1 cellular context compared by ENCODE assay signal in genomic region chr13:27264181-27264580, GRCh38.
TF ChIP-seq lines count a peak whose summit lies in the region.

No MANE protein-coding gene starts in this region.

TF ChIP-seq in IMR-90, 13 proteins besides CTCF, POLR2A, EP300 and RAD21 (continued from another document):
- TF ChIP-seq ELK1 (IDR thresholded peaks at IDR 0.05; ENCODE audit: borderline replicate concordance, low read depth, low read length) (no peak), NFE2L2 (IDR thresholded peaks at IDR 0.05; ENCODE audit: low read depth, low read length) (peak; percentile 60; the same call in 1 of the 2 replicates), FOS (IDR thresholded peaks at IDR 0.05; ENCODE audit: low read depth, low read length) (0 out of 2 replicates have a peak, but pooled peaks have one; percentile 24), RFX5 (IDR thresholded peaks at IDR 0.05; ENCODE audit: low read depth, low read length) (0 out of 2 replicates have a peak, but pooled peaks have one; percentile 38), CEBPB (IDR thresholded peaks at IDR 0.05; ENCODE audit: low read depth, low read length) (0 out of 2 replicates have a peak, but pooled peaks have one; percentile 22), MAFK (IDR thresholded peaks at IDR 0.05; ENCODE audit: low read depth, low read length) (peak; percentile 30; the same call in 1 of the 2 replicates), MAZ (IDR thresholded peaks at IDR 0.05; ENCODE audit: borderline replicate concordance, low read depth, low read length) (no peak), CHD1 (IDR thresholded peaks at IDR 0.05; ENCODE audit: low read depth, low read length) (no peak)
